In the genomic region with DNA sequence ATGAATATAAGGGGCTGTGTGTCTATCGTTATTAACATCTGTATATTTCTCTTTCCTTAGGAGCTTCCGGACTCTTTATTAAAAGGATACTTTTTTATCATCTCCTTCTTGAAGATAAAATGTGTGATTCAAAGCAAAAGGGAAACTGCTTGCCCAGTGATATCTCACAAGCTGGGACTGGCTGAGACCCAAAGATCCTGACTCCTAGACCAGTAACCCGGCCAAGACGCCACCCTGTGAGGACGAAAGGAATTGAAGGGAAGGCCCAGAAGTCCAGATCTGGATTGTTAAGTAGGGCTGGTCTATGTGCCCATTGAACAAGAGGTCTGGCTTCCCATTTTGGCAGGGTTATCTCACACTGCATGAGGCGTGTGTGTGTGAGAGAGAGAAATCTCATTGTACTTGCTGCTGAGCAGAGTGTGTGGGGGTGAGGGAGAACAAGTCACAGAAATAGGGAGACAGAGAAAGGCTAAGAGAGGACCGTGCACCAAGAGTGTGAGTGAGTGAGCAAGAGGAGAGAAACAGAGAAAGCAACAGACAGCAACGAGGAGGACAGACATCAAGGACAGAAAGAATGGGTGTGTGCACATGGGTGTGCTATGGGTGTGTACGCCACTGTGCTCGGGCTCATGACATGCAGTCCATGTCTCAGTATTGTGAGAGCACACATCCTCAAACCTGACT, we compare ENCODE assay signal across 11 cellular contexts.
DNase-seq lines count a peak whose midpoint lies in the region; ATAC-seq and TF ChIP-seq lines count a peak whose summit lies in the region.
"Had no signal": no experiment of that assay in that cellular context is flagged by ENCODE, and none has a peak within 500 bp of the region (broad histone marks: within the 10 kb centered on the region; RNA-seq: fewer than 3 reads in every experiment).

No MANE protein-coding gene starts in this region.

- no peak overlapping the region for H3K4me2 ChIP-seq in SK-N-SH

- no peaks in the 10 kb centered on the region for H3K9me3 ChIP-seq in BE2C
- no peaks in the 10 kb centered on the region for H3K9me3 ChIP-seq in SK-N-SH
- H3K9me3 ChIP-seq: Caco-2 had no signal

- H3K36me3 Mint-ChIP-seq in neural crest cell (ENCODE audit: low read depth), result peaks cover 2% of the 10 kb centered on the region

- H3K4me3 Mint-ChIP-seq in neural crest cell, result no peak overlapping the region
- H3K4me3 Mint-ChIP-seq: activated B cell treated with CpG ODN at 0.5 μM for 24 hours had no signal

- no peak overlapping the region for H2AFZ ChIP-seq in SK-N-SH (ENCODE audit: low read depth)

- POLR2A ChIA-PET in SK-N-SH (lab: Yijun Ruan, JAX), result no interaction called here

- H3K27me3 ChIP-seq in BE2C, result no peaks in the 10 kb centered on the region
- no peaks in the 10 kb centered on the region for H3K27me3 ChIP-seq in SK-N-SH (ENCODE audit: insufficient read depth)

- no peaks in the 10 kb centered on the region for H3K27me3 Mint-ChIP-seq in neural crest cell (ENCODE audit: low read depth)
- H3K27me3 Mint-ChIP-seq: activated B cell treated with CpG ODN at 0.5 μM for 24 hours had no signal

- H3K27ac Mint-ChIP-seq in neural crest cell (ENCODE audit: unreplicated experiment), result peak overlapping the region; percentile 61
- H3K27ac Mint-ChIP-seq: activated B cell treated with CpG ODN at 0.5 μM for 24 hours had no signal

- H3K4me1 Mint-ChIP-seq in neural crest cell, result peaks cover 21% of the 10 kb centered on the region
- H3K4me1 Mint-ChIP-seq: activated B cell treated with CpG ODN at 0.5 μM for 24 hours had no signal

- no peak for ATAC-seq in GM21390 (IDR thresholded peaks at IDR 0.05; ENCODE audit: unreplicated experiment)
- no peak for ATAC-seq in HG02642 (IDR thresholded peaks at IDR 0.05; ENCODE audit: poor library complexity, unreplicated experiment)

- H3K9ac ChIP-seq in SK-N-SH, result no peak overlapping the region

- peak; percentile 61 for TF ChIP-seq RAD21 in SK-N-SH (IDR thresholded peaks at IDR 0.05; ENCODE audit: low read length)

- CTCF ChIA-PET in SK-N-SH (lab: Yijun Ruan, JAX), result interaction anchor here (0.7 to 3.2 kb wide), 9 partner anchors 15 to 182 kb away, joined by 3 to 14 read pairs (median 3); no protein-coding TSS in a partner anchor

- peaks cover 62% of the 10 kb centered on the region for H3K4me1 ChIP-seq in BE2C
- peaks cover 0 to 72% of the 10 kb centered on the region in 2 experiments; a peak in 2 of 4 replicates for H3K4me1 ChIP-seq in SK-N-SH (ENCODE audit: control insufficient read depth in 1 of 2, insufficient read depth in 2 of 2, low read depth in 1 of 2, low read length in 1 of 2)
- H3K4me1 ChIP-seq: Caco-2 had no signal

- no peaks in the 10 kb centered on the region for H3K79me2 ChIP-seq in SK-N-SH (ENCODE audit: insufficient read depth)

- peaks cover 2% of the 10 kb centered on the region for H3K9me3 Mint-ChIP-seq in neural crest cell
- H3K9me3 Mint-ChIP-seq: activated B cell treated with CpG ODN at 0.5 μM for 24 hours had no signal

- H3F3A ChIP-seq in SK-N-SH (replicated peaks; ENCODE audit: insufficient read depth), result no peaks in the 10 kb centered on the region

- no peak overlapping the region for H3K4me3 ChIP-seq in BE2C (ENCODE audit: low read depth, low read length)
- H3K4me3 ChIP-seq in SK-N-SH (ENCODE audit: low read depth in 2 of 2, low read length in 1 of 2), result no peak overlapping the region
- no peak overlapping the region for H3K4me3 ChIP-seq in fibroblast of pulmonary artery (replicated peaks; ENCODE audit: low read depth, low read length)

- no peak overlapping the region; a peak in 1 of 4 replicates for H3K27ac ChIP-seq in SK-N-SH (ENCODE audit: low read depth in 2 of 2, low read length in 1 of 2)

- H3K36me3 ChIP-seq in BE2C, result peaks cover 8% of the 10 kb centered on the region
- H3K36me3 ChIP-seq in SK-N-SH (replicated peaks in 1 of 2; ENCODE audit: control insufficient read depth in 1 of 2, insufficient read depth in 2 of 2, low read length in 1 of 2), result no peaks in the 10 kb centered on the region

- no peaks in the 10 kb centered on the region; the same call in 1 of the 2 replicates for H4K20me1 ChIP-seq in SK-N-SH (ENCODE audit: insufficient read depth)

- WGBS in SK-N-SH (ENCODE audit: low lambda C conversion rate), result 69% methylated on average over 10 of the region's 10 CpGs

- TF ChIP-seq CTCF in BE2C (IDR thresholded peaks at IDR 0.05; ENCODE audit: low read depth, low read length), result peak; percentile 56
- peak; percentile 57 for TF ChIP-seq CTCF in SK-N-SH (IDR thresholded peaks at IDR 0.05)
- peak; percentile 72 for TF ChIP-seq CTCF in fibroblast of pulmonary artery (IDR thresholded peaks at IDR 0.05; ENCODE audit: low read length, missing control alignments)
- TF ChIP-seq CTCF in neural crest cell (conservative IDR thresholded peaks at IDR 0.05), result no peak

- DNase-seq in BE2C (peak; percentile 62), SK-N-SH (peak; percentile 43), fibroblast of pulmonary artery (ENCODE audit: low read depth) (peak; percentile 83), neural crest cell (ENCODE audit: low read depth, low spot score) (no peak), MV-4-11 (lab: John Stamatoyannopoulos, UW) (no peak), glomerular visceral epithelial cell (ENCODE audit: extremely low spot score) (no peak)
- DNase-seq: activated B cell treated with CpG ODN at 0.5 μM for 24 hours, NCI-H345 had no signal

- TF ChIP-seq EP300 in SK-N-SH (IDR thresholded peaks at IDR 0.05; ENCODE audit: borderline replicate concordance in 1 of 2, low read depth in 1 of 2, low read length in 1 of 2), result no peak

- H3K9me2 ChIP-seq in SK-N-SH, result no peaks in the 10 kb centered on the region

TF ChIP-seq in SK-N-SH, 30 proteins besides CTCF, POLR2A, EP300 and RAD21:
- TF ChIP-seq ELF1 (IDR thresholded peaks at IDR 0.05), result no peak
- TF ChIP-seq RCOR1 (IDR thresholded peaks at IDR 0.05; ENCODE audit: low read length), result 0 out of 2 replicates have a peak, but pooled peaks have one; percentile 37
- peak; percentile 52 for TF ChIP-seq SMC3 (IDR thresholded peaks at IDR 0.05; ENCODE audit: low read depth, low read length)

Comparison
In these comparisons a context has a peak if more than half of its experiments do, and no peak if none do; other contexts are left out.
1. DNase-seq: peak in BE2C (single experiment), SK-N-SH (single experiment) and fibroblast of pulmonary artery (single experiment); none in neural crest cell (single experiment), MV-4-11 (single experiment) and glomerular visceral epithelial cell (single experiment).